In genomic region chr22:44802956-44803355, GRCh38 we compare ENCODE assay signal across 17 cellular contexts. TPM values are rescaled to one million over a fixed set of nuclear protein-coding genes. Genes with fewer than 3 reads are reported as not detected.
DNase-seq lines count a peak whose midpoint lies in the region; ATAC-seq and TF ChIP-seq lines count a peak whose summit lies in the region.
"Had no signal": no experiment of that assay in that cellular context is flagged by ENCODE, and none has a peak within 500 bp of the region (broad histone marks: within the 10 kb centered on the region; RNA-seq: fewer than 3 reads in every experiment).

No MANE protein-coding gene starts in this region.

- H3K9ac ChIP-seq in neuronal stem cell (ENCODE audit: low read depth, low read length, poor library complexity): no peak overlapping the region

- peak overlapping the region; percentile 64 for H2AK5ac ChIP-seq in neuronal stem cell (ENCODE audit: low read depth, low read length)

- H3K27me3 Mint-ChIP-seq in activated CD8-positive, alpha-beta T cell treated with anti-CD3 and anti-CD28 coated beads for 36 hours: no peaks in the 10 kb centered on the region
- H3K27me3 Mint-ChIP-seq in activated CD8-positive, alpha-beta T cell treated with anti-CD3 and anti-CD28 coated beads, Interleukin-2, amount 10 ng/mL, durations not matched to agents 7 days and 5 days (ENCODE audit: low read depth): no peaks in the 10 kb centered on the region
- H3K27me3 Mint-ChIP-seq in stimulated activated naive CD8-positive, alpha-beta T cell treated with anti-CD3 and anti-CD28 coated beads, Interleukin-15, amount 100 ng/mL, for 72 hours: peaks cover 14% of the 10 kb centered on the region

- DNase-seq in activated CD8-positive, alpha-beta T cell treated with anti-CD3 and anti-CD28 coated beads for 36 hours: peak; percentile 30
- no peak for DNase-seq in activated CD8-positive, alpha-beta T cell treated with anti-CD3 and anti-CD28 coated beads, Interleukin-2, amount 10 ng/mL, durations not matched to agents 7 days and 5 days
- DNase-seq in stimulated activated naive CD8-positive, alpha-beta T cell treated with anti-CD3 and anti-CD28 coated beads, Interleukin-15, amount 100 ng/mL, for 72 hours: no peak
- DNase-seq in stimulated activated naive CD8-positive, alpha-beta T cell treated with anti-CD3 and anti-CD28 coated beads, Interleukin-15, Interleukin-2, amounts not matched to agents 100 U/mL and 50 U/mL, for 24 hours: no peak
- DNase-seq in neuronal stem cell (ENCODE audit: low spot score) (no peak), prostate gland (ENCODE audit: low spot score) (no peak), D341Med (ENCODE audit: low spot score) (no peak)
- DNase-seq: AML-193; CD4-positive, alpha-beta T cell; DMS79 treated with DMSO at 0.1 percent for 48 hours; GF-D8; GOT3; H9 had no signal

- H4K8ac ChIP-seq in neuronal stem cell (ENCODE audit: low read depth, low read length): no peak overlapping the region

- peak overlapping the region; percentile 63 for H2BK12ac ChIP-seq in neuronal stem cell (ENCODE audit: low read length)

- H3K36me3 ChIP-seq in neuronal stem cell (replicated peaks in 1 of 2; ENCODE audit: control insufficient read depth in 2 of 2, insufficient read depth in 2 of 2, low read length in 2 of 2) (no peaks in the 10 kb centered on the region), prostate gland (no peaks in the 10 kb centered on the region)

- CTCF ChIA-PET in activated CD8-positive, alpha-beta T cell treated with anti-CD3 and anti-CD28 coated beads for 36 hours (lab: Charles Lee): no interaction called here
- CTCF ChIA-PET in activated CD8-positive, alpha-beta T cell treated with anti-CD3 and anti-CD28 coated beads, Interleukin-2, amount 10 ng/mL, durations not matched to agents 7 days and 5 days (lab: Charles Lee): no interaction called here

- no peak for TF ChIP-seq POLR2A in prostate gland (IDR thresholded peaks at IDR 0.05)

- H3K4ac ChIP-seq in neuronal stem cell (ENCODE audit: low read length): no peak overlapping the region

- peaks cover 2% of the 10 kb centered on the region for H3K79me1 ChIP-seq in neuronal stem cell (ENCODE audit: low read depth, low read length)

- H3K9me3 ChIP-seq in neuronal stem cell (replicated peaks in 1 of 2; ENCODE audit: control insufficient read depth in 2 of 2, insufficient read depth in 1 of 2, low read depth in 1 of 2, low read length in 2 of 2): no peaks in the 10 kb centered on the region
- no peaks in the 10 kb centered on the region for H3K9me3 ChIP-seq in prostate gland
- H3K9me3 ChIP-seq: A549 had no signal

- no peak overlapping the region for H3K14ac ChIP-seq in neuronal stem cell (ENCODE audit: low read length)

- H3K27ac Mint-ChIP-seq in activated CD8-positive, alpha-beta T cell treated with anti-CD3 and anti-CD28 coated beads for 36 hours: no peak overlapping the region
- H3K27ac Mint-ChIP-seq in activated CD8-positive, alpha-beta T cell treated with anti-CD3 and anti-CD28 coated beads, Interleukin-2, amount 10 ng/mL, durations not matched to agents 7 days and 5 days: no peak overlapping the region
- H3K27ac Mint-ChIP-seq in stimulated activated naive CD8-positive, alpha-beta T cell treated with anti-CD3 and anti-CD28 coated beads, Interleukin-15, amount 100 ng/mL, for 72 hours: no peak overlapping the region
- H3K27ac Mint-ChIP-seq: CD4-positive, alpha-beta T cell; H9 had no signal

- peak; percentile 43 for ATAC-seq in activated CD8-positive, alpha-beta T cell treated with anti-CD3 and anti-CD28 coated beads for 36 hours
- no peak for ATAC-seq in activated CD8-positive, alpha-beta T cell treated with anti-CD3 and anti-CD28 coated beads, Interleukin-2, amount 10 ng/mL, durations not matched to agents 7 days and 5 days
- peak; percentile 68 for ATAC-seq in stimulated activated naive CD8-positive, alpha-beta T cell treated with anti-CD3 and anti-CD28 coated beads, Interleukin-15, amount 100 ng/mL, for 72 hours
- ATAC-seq in stimulated activated naive CD8-positive, alpha-beta T cell treated with anti-CD3 and anti-CD28 coated beads, Interleukin-15, Interleukin-2, amounts not matched to agents 100 U/mL and 50 U/mL, for 24 hours: no peak
- ATAC-seq: A549, HepG2 had no signal

- H3K27ac ChIP-seq in neuronal stem cell (replicated peaks; ENCODE audit: low read length) (no peak overlapping the region), prostate gland (no peak overlapping the region)
- H3K27ac ChIP-seq: 22Rv1, A549, C4-2B had no signal

- no CpG with 5 or more reads among the region's 6 CpGs for WGBS in neuronal stem cell (ENCODE audit: extremely low coverage in 2 of 2, insufficient read length in 2 of 2, insufficient replicate concordance in 1 of 2), 2 donors
- WGBS in prostate gland: 96% methylated on average over 6 of the region's 6 CpGs

- no peak overlapping the region for H3K23ac ChIP-seq in neuronal stem cell (ENCODE audit: low read depth, low read length, poor library complexity)

- TF ChIP-seq CTCF in activated CD8-positive, alpha-beta T cell treated with anti-CD3 and anti-CD28 coated beads for 36 hours (IDR thresholded peaks at IDR 0.05): no peak
- TF ChIP-seq CTCF in prostate gland (IDR thresholded peaks at IDR 0.05): no peak

- intact Hi-C loops in activated CD8-positive, alpha-beta T cell treated with anti-CD3 and anti-CD28 coated beads for 36 hours (cut with micrococcal nuclease): no loop called here
- intact Hi-C loops in prostate gland (cut with DNase I): no loop called here

- H3K4me3 ChIP-seq in neuronal stem cell (ENCODE audit: low read length in 2 of 2) (no peak overlapping the region), prostate gland (no peak overlapping the region)
- H3K4me3 ChIP-seq: A549 had no signal

- no peak overlapping the region for H2AFZ ChIP-seq in neuronal stem cell (ENCODE audit: low read length)

- H3K36me3 Mint-ChIP-seq in activated CD8-positive, alpha-beta T cell treated with anti-CD3 and anti-CD28 coated beads for 36 hours (ENCODE audit: low read depth): no peaks in the 10 kb centered on the region
- H3K36me3 Mint-ChIP-seq in activated CD8-positive, alpha-beta T cell treated with anti-CD3 and anti-CD28 coated beads, Interleukin-2, amount 10 ng/mL, durations not matched to agents 7 days and 5 days (ENCODE audit: low read depth): no peaks in the 10 kb centered on the region

- no peak overlapping the region for H2BK5ac ChIP-seq in neuronal stem cell (ENCODE audit: low read length)

- H3K27me3 ChIP-seq in neuronal stem cell (ENCODE audit: control insufficient read depth in 3 of 3, insufficient read depth in 3 of 3, low read depth in 1 of 3, low read length in 3 of 3): peaks cover 0 to 19% (median 0%) of the 10 kb centered on the region in 3 experiments
- no peaks in the 10 kb centered on the region for H3K27me3 ChIP-seq in prostate gland (replicated peaks; ENCODE audit: insufficient read depth)

- no peak overlapping the region for H3K4me3 Mint-ChIP-seq in activated CD8-positive, alpha-beta T cell treated with anti-CD3 and anti-CD28 coated beads for 36 hours
- H3K4me3 Mint-ChIP-seq in activated CD8-positive, alpha-beta T cell treated with anti-CD3 and anti-CD28 coated beads, Interleukin-2, amount 10 ng/mL, durations not matched to agents 7 days and 5 days: no peak overlapping the region
- no peak overlapping the region for H3K4me3 Mint-ChIP-seq in stimulated activated naive CD8-positive, alpha-beta T cell treated with anti-CD3 and anti-CD28 coated beads, Interleukin-15, amount 100 ng/mL, for 72 hours
- H3K4me3 Mint-ChIP-seq: CD4-positive, alpha-beta T cell; H9 had no signal

- peaks cover 20% of the 10 kb centered on the region for H3K4me1 Mint-ChIP-seq in activated CD8-positive, alpha-beta T cell treated with anti-CD3 and anti-CD28 coated beads for 36 hours (ENCODE audit: low read depth)
- peaks cover 26% of the 10 kb centered on the region for H3K4me1 Mint-ChIP-seq in activated CD8-positive, alpha-beta T cell treated with anti-CD3 and anti-CD28 coated beads, Interleukin-2, amount 10 ng/mL, durations not matched to agents 7 days and 5 days (ENCODE audit: low read depth)
- H3K4me1 Mint-ChIP-seq in stimulated activated naive CD8-positive, alpha-beta T cell treated with anti-CD3 and anti-CD28 coated beads, Interleukin-15, amount 100 ng/mL, for 72 hours: peaks cover 38% of the 10 kb centered on the region

- H2BK120ac ChIP-seq in neuronal stem cell (ENCODE audit: low read depth, low read length): no peak overlapping the region

- H3K4me2 ChIP-seq in neuronal stem cell (ENCODE audit: insufficient read depth, low read length, poor library complexity, severe bottlenecking): no peak overlapping the region
- H3K4me2 ChIP-seq: A549 had no signal

- POLR2A ChIA-PET in activated CD8-positive, alpha-beta T cell treated with anti-CD3 and anti-CD28 coated beads for 36 hours (lab: Charles Lee): no interaction called here
- POLR2A ChIA-PET in activated CD8-positive, alpha-beta T cell treated with anti-CD3 and anti-CD28 coated beads, Interleukin-2, amount 10 ng/mL, durations not matched to agents 7 days and 5 days (lab: Charles Lee): no interaction called here

- H4K91ac ChIP-seq in neuronal stem cell (ENCODE audit: low read depth, low read length, poor library complexity): no peak overlapping the region

- no peak overlapping the region for H3K18ac ChIP-seq in neuronal stem cell (ENCODE audit: low read length)

- no peaks in the 10 kb centered on the region for H3K9me3 Mint-ChIP-seq in activated CD8-positive, alpha-beta T cell treated with anti-CD3 and anti-CD28 coated beads for 36 hours
- no peaks in the 10 kb centered on the region for H3K9me3 Mint-ChIP-seq in activated CD8-positive, alpha-beta T cell treated with anti-CD3 and anti-CD28 coated beads, Interleukin-2, amount 10 ng/mL, durations not matched to agents 7 days and 5 days (ENCODE audit: insufficient read depth)
- no peaks in the 10 kb centered on the region for H3K9me3 Mint-ChIP-seq in stimulated activated naive CD8-positive, alpha-beta T cell treated with anti-CD3 and anti-CD28 coated beads, Interleukin-15, amount 100 ng/mL, for 72 hours
- H3K9me3 Mint-ChIP-seq: CD4-positive, alpha-beta T cell; H9 had no signal

- peak overlapping the region; percentile 17 for H2BK15ac ChIP-seq in neuronal stem cell (ENCODE audit: low read length)

- H3K4me1 ChIP-seq in neuronal stem cell (ENCODE audit: control insufficient read depth in 2 of 2, insufficient read depth in 1 of 2, low read depth in 1 of 2, low read length in 2 of 2): peaks cover 0 to 7% of the 10 kb centered on the region in 2 donors
- H3K4me1 ChIP-seq in prostate gland (replicated peaks): no peaks in the 10 kb centered on the region
- H3K4me1 ChIP-seq: A549 had no signal

RNA-seq across cellular contexts. Expression of gene ARHGAP8, which starts 50.6 kb away (rescaled TPM):
- 1 to 10 TPM; 2.1 to 3.2 TPM for total RNA-seq in activated CD8-positive, alpha-beta T cell treated with anti-CD3 and anti-CD28 coated beads for 36 hours
- 1 to 10 TPM in 1 of 2 experiments, under 1 TPM in 1; 0.39 to 1.2 TPM for total RNA-seq in activated CD8-positive, alpha-beta T cell treated with anti-CD3 and anti-CD28 coated beads, Interleukin-2, amount 10 ng/mL, durations not matched to agents 7 days and 5 days
- polyA plus RNA-seq in neuronal stem cell (2013, experiment 1 of 2): 4.1 TPM
- polyA plus RNA-seq in neuronal stem cell (2013, experiment 2 of 2): 4.2 TPM
- total RNA-seq in prostate gland: 10 to 100 TPM; 34.6 to 64.5 TPM
- polyA plus RNA-seq: HepG2 had no signal

Comparison
In these comparisons a context has a peak if more than half of its experiments do, and no peak if none do; other contexts are left out.
1. ATAC-seq: peak in activated CD8-positive, alpha-beta T cell treated with anti-CD3 and anti-CD28 coated beads for 36 hours (single experiment) and stimulated activated naive CD8-positive, alpha-beta T cell treated with anti-CD3 and anti-CD28 coated beads, Interleukin-15, amount 100 ng/mL, for 72 hours (single experiment); none in activated CD8-positive, alpha-beta T cell treated with anti-CD3 and anti-CD28 coated beads, Interleukin-2, amount 10 ng/mL, durations not matched to agents 7 days and 5 days (single experiment) and stimulated activated naive CD8-positive, alpha-beta T cell treated with anti-CD3 and anti-CD28 coated beads, Interleukin-15, Interleukin-2, amounts not matched to agents 100 U/mL and 50 U/mL, for 24 hours (single experiment).
2. RNA of gene ARHGAP8, which starts 50.6 kb away (total RNA-seq): 34.6 to 64.5 TPM in prostate gland; 2.1 to 3.2 TPM in activated CD8-positive, alpha-beta T cell treated with anti-CD3 and anti-CD28 coated beads for 36 hours and 0.39 to 1.2 TPM in activated CD8-positive, alpha-beta T cell treated with anti-CD3 and anti-CD28 coated beads, Interleukin-2, amount 10 ng/mL, durations not matched to agents 7 days and 5 days; every median in the first group is over 4 times any median in the second.